In the genomic region with DNA sequence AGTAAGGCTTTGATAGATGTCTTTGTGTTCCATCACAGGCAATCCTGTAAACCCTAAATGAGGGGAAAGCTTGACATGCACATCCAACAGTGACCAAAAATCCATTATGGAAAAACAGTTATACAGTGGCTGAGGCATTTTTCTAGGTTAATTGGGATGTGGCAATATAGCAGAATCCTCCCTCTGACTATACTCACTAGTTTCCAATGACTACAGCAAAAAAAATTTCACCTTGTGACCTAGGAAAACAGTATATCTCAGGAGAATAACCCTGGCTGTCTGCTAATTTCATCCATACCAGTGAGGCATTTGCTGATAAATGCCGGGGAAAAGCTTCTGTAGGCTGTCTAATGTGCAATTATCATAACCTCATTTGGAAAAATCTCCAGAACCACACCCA, we compare ENCODE assay signal across 22 cellular contexts. TPM values are rescaled to one million over a fixed set of nuclear protein-coding genes. Genes with fewer than 3 reads are reported as not detected.
DNase-seq lines count a peak whose midpoint lies in the region; TF ChIP-seq lines count a peak whose summit lies in the region.
"Had no signal": no experiment of that assay in that cellular context is flagged by ENCODE, and none has a peak within 500 bp of the region (broad histone marks: within the 10 kb centered on the region; RNA-seq: fewer than 3 reads in every experiment).

No MANE protein-coding gene starts in this region.

- peak overlapping the region in 2 of 3 experiments; percentile 5 to 24 for H3K27ac Mint-ChIP-seq in nephron
- H3K27ac Mint-ChIP-seq: CD8-positive, alpha-beta T cell had no signal

- peaks cover 3% of the 10 kb centered on the region for H3K36me3 Mint-ChIP-seq in nephron (ENCODE audit: low read depth)
- H3K36me3 Mint-ChIP-seq: CD8-positive, alpha-beta T cell had no signal

- no peaks in the 10 kb centered on the region for H3K36me3 ChIP-seq in H7 (replicated peaks; ENCODE audit: control insufficient read depth, insufficient read depth, low read length)
- no peaks in the 10 kb centered on the region for H3K36me3 ChIP-seq in hepatocyte (replicated peaks; ENCODE audit: insufficient read depth, low read depth)
- H3K36me3 ChIP-seq: colonic mucosa, gastrocnemius medialis had no signal

- H3K79me2 ChIP-seq in hepatocyte, result no peaks in the 10 kb centered on the region

- H3K4me3 ChIP-seq in AG10803 (ENCODE audit: low read length) (no peak overlapping the region), cardiac fibroblast (replicated peaks in 1 of 2; ENCODE audit: low read depth in 2 of 2, low read length in 2 of 2) (no peak overlapping the region), dorsolateral prefrontal cortex (no peak overlapping the region), H7 (ENCODE audit: insufficient read depth, low read depth, low read length) (no peak overlapping the region), hepatocyte (no peak overlapping the region)
- H3K4me3 ChIP-seq: colonic mucosa, gastrocnemius medialis had no signal

- H3K4me1 Mint-ChIP-seq in nephron, result peaks cover 12% of the 10 kb centered on the region
- H3K4me1 Mint-ChIP-seq: nephron progenitor cell had no signal

- H3K27me3 ChIP-seq in dorsolateral prefrontal cortex, result peaks cover 0 to 4% (median 0%) of the 10 kb centered on the region in 45 donors
- no peaks in the 10 kb centered on the region for H3K27me3 ChIP-seq in H7 (ENCODE audit: control insufficient read depth, insufficient read depth, low read length)
- no peaks in the 10 kb centered on the region for H3K27me3 ChIP-seq in hepatocyte
- H3K27me3 ChIP-seq: colonic mucosa, gastrocnemius medialis had no signal

- H3K9me3 ChIP-seq in hepatocyte (ENCODE audit: low read depth), result peaks cover 4% of the 10 kb centered on the region
- H3K9me3 ChIP-seq: colonic mucosa, gastrocnemius medialis had no signal

- H3K9me2 ChIP-seq in hepatocyte (replicated peaks; ENCODE audit: insufficient read depth), result no peaks in the 10 kb centered on the region

- 53% methylated on average over 1 of the region's 1 CpG for WGBS in hepatocyte (ENCODE audit: low lambda C conversion rate, missing lambda C conversion rate)

- H2AFZ ChIP-seq in hepatocyte, result no peak overlapping the region

- TF ChIP-seq CTCF in AG10803 (conservative IDR thresholded peaks at IDR 0.05; ENCODE audit: low read length) (no peak), cardiac fibroblast (IDR thresholded peaks at IDR 0.05; ENCODE audit: low read depth, low read length) (no peak), nephron (IDR thresholded peaks at IDR 0.05; ENCODE audit: unreplicated experiment in 3 of 3) (no peak), dorsolateral prefrontal cortex (IDR thresholded peaks at IDR 0.05 in 54 of 56, conservative IDR thresholded peaks at IDR 0.05 in 2 of 56; ENCODE audit: low read depth in 1 of 56, partially characterized antibody in 56 of 56) (no peak), hepatocyte (IDR thresholded peaks at IDR 0.05; ENCODE audit: poor library complexity) (no peak)

- DNase-seq in AG10803 (ENCODE audit: low read depth) (peak; percentile 61), LHCN-M2 (ENCODE audit: low read depth) (peak; percentile 31), cardiac fibroblast (ENCODE audit: low read depth in 2 of 2) (peak; percentile 37 to 82), dorsolateral prefrontal cortex (no peak), H7 (no peak), hepatocyte (ENCODE audit: low spot score) (no peak), retina (no peak)
- DNase-seq: ACHN; activated CD4-positive, alpha-beta T cell treated with anti-CD3 and anti-CD28 coated beads, Interleukin-2, amount 50 U/mL, for 4 hours; CD8-positive, alpha-beta T cell; colonic mucosa; gastrocnemius medialis; kidney glomerular epithelial cell; mesendoderm; NCI-H1436; NCI-H526 treated with DMSO at 0.1 percent for 48 hours; nephron progenitor cell; SHP77; small intestine; stimulated activated CD4-positive, alpha-beta T cell treated with anti-CD3 and anti-CD28 coated beads, Interleukin-4, amount 100 ng/mL, for 24 hours; T-helper 1 cell had no signal

- intact Hi-C loops in dorsolateral prefrontal cortex (cut with DNase I), result no loop called here

- peaks cover 15% of the 10 kb centered on the region for H3K9me3 Mint-ChIP-seq in nephron

- H3K27ac ChIP-seq in dorsolateral prefrontal cortex (no peak overlapping the region), hepatocyte (no peak overlapping the region)
- H3K27ac ChIP-seq: colonic mucosa, gastrocnemius medialis had no signal

- no peak overlapping the region for H3K4me2 ChIP-seq in hepatocyte

- no peaks in the 10 kb centered on the region for H4K20me1 ChIP-seq in hepatocyte (ENCODE audit: insufficient read depth, poor library complexity, severe bottlenecking)

- no peaks in the 10 kb centered on the region for H3K4me1 ChIP-seq in hepatocyte (ENCODE audit: insufficient read depth)
- H3K4me1 ChIP-seq: colonic mucosa, gastrocnemius medialis had no signal

- no peaks in the 10 kb centered on the region for H3K27me3 Mint-ChIP-seq in nephron (ENCODE audit: low read depth)

- H3K4me3 Mint-ChIP-seq in nephron, result no peak overlapping the region
- H3K4me3 Mint-ChIP-seq: CD8-positive, alpha-beta T cell; nephron progenitor cell had no signal

RNA-seq across cellular contexts. Expression of a gene that starts 49.9 kb away (rescaled TPM):
- total RNA-seq in LHCN-M2 (2014; rRNA removed) (not detected in 2 replicates), dorsolateral prefrontal cortex (10 to 100 TPM in 27 of 120 experiments, 1 to 10 TPM in 93; 3.0 to 16.7 (median 7.8) TPM), hepatocyte (19.0 and 19.1 TPM in 2 replicates)
- not detected for polyA plus RNA-seq in LHCN-M2 (2012)
- total RNA-seq in H7 (2014; rRNA removed; shearing (Covaris generic)), result 4.2 and 7.4 TPM in 2 replicates
- 7.1 and 11.4 TPM in 2 replicates for polyA plus RNA-seq in hepatocyte
- total RNA-seq: CD8-positive, alpha-beta T cell had no signal

Comparison
In these comparisons a context has a peak if more than half of its experiments do, and no peak if none do; other contexts are left out.
1. DNase-seq: peak in AG10803 (single experiment), LHCN-M2 (single experiment) and cardiac fibroblast (2 of 2); none in dorsolateral prefrontal cortex (0 of 10), H7 (single experiment), hepatocyte (single experiment) and retina (single experiment).